Comparison of ENCODE assay signal across 8 cellular contexts in genomic region chr10:50605280-50606270, GRCh38. TPM values are rescaled to one million over a fixed set of nuclear protein-coding genes. Genes with fewer than 3 reads are reported as not detected.
DNase-seq lines count a peak whose midpoint lies in the region; ATAC-seq and TF ChIP-seq lines count a peak whose summit lies in the region.

No MANE protein-coding gene starts in this region.

- intact Hi-C loops in OCI-LY7 (cut with micrococcal nuclease; ENCODE audit: unreplicated experiment) = no loop called here

- peaks cover 51% of the 10 kb centered on the region for H3K4me1 Mint-ChIP-seq in nephron

- H3K9me3 Mint-ChIP-seq in nephron = no peaks in the 10 kb centered on the region

- no peak overlapping the region for H2AFZ ChIP-seq in OCI-LY7 (ENCODE audit: low read length)

- no peaks in the 10 kb centered on the region for H3K9me2 ChIP-seq in OCI-LY7 (ENCODE audit: insufficient read depth, low read length)

- H3K27me3 ChIP-seq in endocrine pancreas (ENCODE audit: control insufficient read depth, insufficient read depth, low read length) = no peaks in the 10 kb centered on the region

- no peaks in the 10 kb centered on the region for H3K9me3 ChIP-seq in OCI-LY7 (ENCODE audit: low read length)
- no peaks in the 10 kb centered on the region for H3K9me3 ChIP-seq in endocrine pancreas (ENCODE audit: control insufficient read depth, low read length)

- no peak overlapping the region for H3K9ac ChIP-seq in endocrine pancreas (ENCODE audit: control insufficient read depth, insufficient read depth, low read length)

- peak; percentile 83 for ATAC-seq in GM18511 (IDR thresholded peaks at IDR 0.05; ENCODE audit: unreplicated experiment)
- ATAC-seq in HG02981 (IDR thresholded peaks at IDR 0.05; ENCODE audit: unreplicated experiment) = peak; percentile 69

- CTCF ChIA-PET in OCI-LY7 (lab: Charles Lee; ENCODE audit: unreplicated experiment) = interaction anchor here (1.4 kb wide), 1 partner anchor 15 kb away, joined by 4 read pairs; no protein-coding TSS in a partner anchor

- no peak for TF ChIP-seq CTCF in OCI-LY7 (conservative IDR thresholded peaks at IDR 0.05; ENCODE audit: low read length)
- no peak for TF ChIP-seq CTCF in nephron (IDR thresholded peaks at IDR 0.05; ENCODE audit: unreplicated experiment in 3 of 3)

- no peaks in the 10 kb centered on the region for H3K36me3 ChIP-seq in OCI-LY7 (ENCODE audit: insufficient read depth, low read length)
- H3K36me3 ChIP-seq in endocrine pancreas (ENCODE audit: control insufficient read depth, insufficient read depth, low read length) = no peaks in the 10 kb centered on the region

- no TSS peak for BruUV-seq in OCI-LY7 (replicated peaks; lab: Mats Ljungman, UMichigan)

- H3K4me1 ChIP-seq in OCI-LY7 (ENCODE audit: insufficient read depth, low read length, poor library complexity, severe bottlenecking) (peaks cover 53% of the 10 kb centered on the region), endocrine pancreas (ENCODE audit: control insufficient read depth, insufficient read depth, low read length) (peaks cover 38% of the 10 kb centered on the region)

- peak overlapping the region; percentile 80 to 93 (median 82) for H3K27ac Mint-ChIP-seq in nephron

- DNase-seq in AG08395 (ENCODE audit: low spot score) (peak; percentile 83), OCI-LY7 (ENCODE audit: low spot score) (no peak), cerebellum (ENCODE audit: low spot score) (no peak), NCI-H187 treated with DMSO at 0.1 percent for 48 hours (lab: John Stamatoyannopoulos, UW) (no peak)

- H4K20me1 ChIP-seq in OCI-LY7 (ENCODE audit: insufficient read depth, low read length) = peaks cover 8% of the 10 kb centered on the region

- H3K4me3 Mint-ChIP-seq in nephron = no peak overlapping the region

- POLR2A ChIA-PET in OCI-LY7 (lab: Charles Lee) = interaction anchor here (0.8 to 1.8 kb wide), 6 partner anchors 16 to 53 kb away, joined by 3 to 6 read pairs (median 4); no protein-coding TSS in a partner anchor

- peaks cover 84% of the 10 kb centered on the region; the same call in 1 of the 2 replicates for H3K79me2 ChIP-seq in OCI-LY7 (ENCODE audit: insufficient read depth, low read depth, low read length)

- H3K4me3 ChIP-seq in OCI-LY7 (ENCODE audit: low read depth, low read length, poor library complexity, severe bottlenecking) (no peak overlapping the region), endocrine pancreas (ENCODE audit: control insufficient read depth, insufficient read depth, low read length) (peak overlapping the region; percentile 55)

- H3K27me3 Mint-ChIP-seq in nephron (ENCODE audit: low read depth) = no peaks in the 10 kb centered on the region

- peak overlapping the region; percentile 74; the same call in 1 of the 2 replicates for H3K4me2 ChIP-seq in OCI-LY7 (ENCODE audit: low read length)

- H3K36me3 Mint-ChIP-seq in nephron (ENCODE audit: low read depth) = no peaks in the 10 kb centered on the region

- no peak overlapping the region for H3K27ac ChIP-seq in OCI-LY7 (ENCODE audit: low read depth, low read length, poor library complexity, severe bottlenecking)

RNA-seq across cellular contexts. Expression of gene SGMS1, which starts 18.2 kb away (rescaled TPM):
- 45.4 and 65.6 TPM in 2 replicates for total RNA-seq in OCI-LY7 (2014; rRNA removed; shearing (Covaris generic))
- total RNA-seq in OCI-LY7 (2022) (57.5 and 64.7 TPM in 2 replicates), cerebellum (39.2 TPM)
